In the genomic region with DNA sequence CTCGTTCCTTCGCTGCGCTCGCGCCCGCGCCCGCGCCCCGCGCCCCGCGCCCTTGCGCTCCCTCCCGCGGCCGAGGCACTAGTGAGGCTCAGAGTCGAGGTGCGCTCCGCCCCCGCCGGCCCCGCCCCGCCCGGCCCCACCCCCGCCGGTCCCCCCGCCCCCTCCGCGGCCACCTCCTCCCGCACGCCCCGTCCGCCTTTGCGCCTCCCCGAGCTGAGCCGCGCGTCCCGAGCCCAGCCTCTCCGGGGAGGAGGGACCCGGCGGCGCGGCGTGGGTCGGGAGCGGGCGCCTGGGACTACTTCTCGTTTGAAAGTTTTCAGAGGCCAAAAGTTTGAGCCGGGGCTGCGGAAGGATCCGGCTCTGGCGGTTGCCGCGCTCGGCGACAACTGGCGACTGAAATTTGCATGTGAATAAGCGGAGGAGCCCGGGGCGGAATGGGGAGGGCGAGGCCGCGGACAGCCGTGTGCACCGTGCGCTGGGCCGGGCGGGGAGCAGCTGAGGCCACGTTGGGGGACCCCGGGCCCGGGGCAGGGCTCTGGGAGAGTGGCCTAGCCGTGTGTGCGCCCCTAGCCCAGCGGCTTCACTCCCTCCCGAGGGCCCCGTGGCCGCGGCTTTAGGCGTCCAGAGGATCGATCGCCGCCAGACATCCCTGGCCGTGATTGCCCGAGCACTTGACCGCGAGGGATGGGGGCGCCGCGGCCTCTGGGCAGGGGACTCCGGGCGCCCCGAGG, we compare ENCODE assay signal across 8 cellular contexts. TPM values are rescaled to one million over a fixed set of nuclear protein-coding genes. Genes with fewer than 3 reads are reported as not detected.
DNase-seq lines count a peak whose midpoint lies in the region; TF ChIP-seq lines count a peak whose summit lies in the region.

A gene (minus strand): TSS at position 83 of the 731 bp plus-strand sequence. CDS start 262 bp downstream, outside the sequence.

- H3K4me3 ChIP-seq in GM23248 (peak within 1 kb of the TSS; percentile 91), ascending aorta (peak within 1 kb of the TSS; percentile 68 to 96), hepatocyte (peak within 1 kb of the TSS; percentile 77), retinal pigment epithelial cell (ENCODE audit: low read length) (peak within 1 kb of the TSS; percentile 72)

- H3K27ac ChIP-seq in GM23248 (peak within 1 kb of the TSS; percentile 45), ascending aorta (peak within 1 kb of the TSS; percentile 95 to 98), hepatocyte (peak within 1 kb of the TSS; percentile 85)

- H3K4me1 Mint-ChIP-seq in T-helper 2 cell treated with Interferon-gamma antibody and Interleukin-4, amounts not matched to agents 5 μg/mL and 100 μg/mL, for 36 hours (ENCODE audit: low read depth): peaks cover 10% of the 10 kb centered on the region

- peak within 1 kb of the TSS; percentile 89 for H3K4me3 Mint-ChIP-seq in T-helper 2 cell treated with Interferon-gamma antibody and Interleukin-4, amounts not matched to agents 5 μg/mL and 100 μg/mL, for 36 hours

- in situ Hi-C loops in GM23248 (cut with MboI): no loop called here

- H3K9me2 ChIP-seq in GM23248 (ENCODE audit: insufficient read depth) (no peaks in the 10 kb centered on the region), hepatocyte (replicated peaks; ENCODE audit: insufficient read depth) (no peaks in the 10 kb centered on the region)

- WGBS in GM23248 (ENCODE audit: low coverage in 1 of 2, low lambda C conversion rate in 2 of 2, missing lambda C conversion rate in 2 of 2), 2 experiments: 1 to 3% methylated on average over 48 to 54 of the region's 94 CpGs
- 2% methylated on average over 39 of the region's 94 CpGs for whole genome bisulfite sequencing in hepatocyte (ENCODE audit: low lambda C conversion rate, missing lambda C conversion rate)

- H3K27me3 Mint-ChIP-seq in T-helper 2 cell treated with Interferon-gamma antibody and Interleukin-4, amounts not matched to agents 5 μg/mL and 100 μg/mL, for 36 hours (ENCODE audit: low read depth): no peaks in the 10 kb centered on the region

- H3K9me3 Mint-ChIP-seq in T-helper 2 cell treated with Interferon-gamma antibody and Interleukin-4, amounts not matched to agents 5 μg/mL and 100 μg/mL, for 36 hours: no peaks in the 10 kb centered on the region

- H2AFZ ChIP-seq in GM23248 (peak within 1 kb of the TSS; percentile 77), hepatocyte (peak within 1 kb of the TSS; percentile 71)

- TF ChIP-seq CTCF in ascending aorta (IDR thresholded peaks at IDR 0.05): peak in 1 of 3 experiments; percentile 18
- no peak for TF ChIP-seq CTCF in hepatocyte (IDR thresholded peaks at IDR 0.05; ENCODE audit: poor library complexity)
- no peak for TF ChIP-seq CTCF in retinal pigment epithelial cell (conservative IDR thresholded peaks at IDR 0.05; ENCODE audit: low read depth, low read length)

- H3K4me2 ChIP-seq in GM23248 (ENCODE audit: unreplicated experiment): peak within 1 kb of the TSS; percentile 95
- H3K4me2 ChIP-seq in hepatocyte: peak within 1 kb of the TSS; percentile 98

- H3K79me2 ChIP-seq in GM23248 (ENCODE audit: insufficient read depth) (no peaks in the 10 kb centered on the region), hepatocyte (peaks cover 23% of the 10 kb centered on the region)

- H3K36me3 ChIP-seq in GM23248 (ENCODE audit: low read depth) (no peaks in the 10 kb centered on the region), ascending aorta (peaks cover 0 to 6% of the 10 kb centered on the region in 2 donors), hepatocyte (replicated peaks; ENCODE audit: insufficient read depth, low read depth) (no peaks in the 10 kb centered on the region)

- H3K36me3 Mint-ChIP-seq in T-helper 2 cell treated with Interferon-gamma antibody and Interleukin-4, amounts not matched to agents 5 μg/mL and 100 μg/mL, for 36 hours (ENCODE audit: low read depth): peaks cover 13% of the 10 kb centered on the region

- H3F3A ChIP-seq in GM23248 (ENCODE audit: insufficient read depth): no peaks in the 10 kb centered on the region

- peak within 1 kb of the TSS; percentile 75 for H3K9ac ChIP-seq in GM23248

- H3K4me1 ChIP-seq in GM23248 (ENCODE audit: insufficient read depth): peaks cover 9% of the 10 kb centered on the region
- peaks cover 24 to 57% of the 10 kb centered on the region in 2 donors for H3K4me1 ChIP-seq in ascending aorta
- H3K4me1 ChIP-seq in hepatocyte (ENCODE audit: insufficient read depth): peaks cover 34% of the 10 kb centered on the region

- H3K9me3 ChIP-seq in GM23248 (ENCODE audit: low read depth) (no peaks in the 10 kb centered on the region), ascending aorta (no peaks in the 10 kb centered on the region), hepatocyte (ENCODE audit: low read depth) (no peaks in the 10 kb centered on the region)

- peak within 1 kb of the TSS; percentile 89 for H3K27ac Mint-ChIP-seq in T-helper 2 cell treated with Interferon-gamma antibody and Interleukin-4, amounts not matched to agents 5 μg/mL and 100 μg/mL, for 36 hours

- no peaks in the 10 kb centered on the region for H3K27me3 ChIP-seq in GM23248 (replicated peaks; ENCODE audit: insufficient read depth)
- H3K27me3 ChIP-seq in ascending aorta: no peaks in the 10 kb centered on the region
- peaks cover 7% of the 10 kb centered on the region for H3K27me3 ChIP-seq in hepatocyte

- no peaks in the 10 kb centered on the region for H4K20me1 ChIP-seq in GM23248 (ENCODE audit: insufficient read depth)
- H4K20me1 ChIP-seq in hepatocyte (ENCODE audit: insufficient read depth, poor library complexity, severe bottlenecking): peaks cover 13% of the 10 kb centered on the region

- DNase-seq in GF-D8 (lab: John Stamatoyannopoulos, UW): peak; percentile 88
- peak; percentile 92 for DNase-seq in GM23248
- DNase-seq in Kasumi-1 (lab: John Stamatoyannopoulos, UW): peak; percentile 88 to 90
- DNase-seq in T-helper 2 cell treated with Interferon-gamma antibody and Interleukin-4, amounts not matched to agents 5 μg/mL and 100 μg/mL, for 36 hours (ENCODE audit: low spot score): peak; percentile 92
- DNase-seq in ascending aorta (ENCODE audit: low spot score in 2 of 2): peak; percentile 70 to 96
- DNase-seq in hepatocyte (ENCODE audit: low spot score): peak; percentile 93
- DNase-seq in retinal pigment epithelial cell (ENCODE audit: low read depth): peak; percentile 71
- DNase-seq in NCI-H187 (lab: John Stamatoyannopoulos, UW): no peak

- intact Hi-C loops in ascending aorta (cut with DNase I): loop anchor here (1.0 to 5.0 kb wide), 5 partner anchors 22 to 184 kb away; a partner anchor contains a TSS

RNA-seq across cellular contexts. Expression of the gene that starts here (rescaled TPM):
- 5.2 and 5.7 TPM in 2 replicates for total RNA-seq in GM23248 (2014; rRNA removed; shearing (Covaris generic))
- polyA plus RNA-seq in GM23248 (2016; fragmentation: Nextera tagmentation; extraction: Ambion mirVana): 1.5 TPM in 2 replicates
- total RNA-seq in ascending aorta: 120 TPM
- 4.3 and 6.5 TPM in 2 replicates for total RNA-seq in hepatocyte
- polyA plus RNA-seq in hepatocyte: 5.3 and 8.3 TPM in 2 replicates

Comparison
In these comparisons a context has a peak if more than half of its experiments do, and no peak if none do; other contexts are left out.
1. RNA of the gene that starts here (total RNA-seq): 120 TPM in ascending aorta (single experiment); 4.3 to 6.5 TPM in hepatocyte and 5.2 to 5.7 TPM in GM23248; every median in the first group is over 10 times any median in the second.
2. DNase-seq: peak in GF-D8 (single experiment), GM23248 (single experiment), Kasumi-1 (2 of 2), T-helper 2 cell treated with Interferon-gamma antibody and Interleukin-4, amounts not matched to agents 5 μg/mL and 100 μg/mL, for 36 hours (single experiment), ascending aorta (2 of 2), hepatocyte (single experiment) and retinal pigment epithelial cell (single experiment); none in NCI-H187 (0 of 2).
3. H3K27ac ChIP-seq: peak in every context shown above with its lines; median percentile 96 in ascending aorta; 85 in hepatocyte; 45 in GM23248.
4. Peak in every context shown above with its lines, with median percentiles within 50 percentile points of each other: H3K4me3 ChIP-seq.